8 cellular contexts compared by ENCODE assay signal in genomic region chrX:12974217-12974796, GRCh38. TPM values are rescaled to one million over a fixed set of nuclear protein-coding genes. Genes with fewer than 3 reads are reported as not detected.
DNase-seq lines count a peak whose midpoint lies in the region; TF ChIP-seq lines count a peak whose summit lies in the region.

No MANE protein-coding gene starts in this region.

- peak; percentile 36 for DNase-seq in DMS79 treated with DMSO at 0.1 percent for 48 hours (lab: John Stamatoyannopoulos, UW)
- DNase-seq in KG1 (lab: John Stamatoyannopoulos, UW) = peak; percentile 28
- peak; percentile 16 for DNase-seq in effector CD8-positive, alpha-beta T cell (lab: John Stamatoyannopoulos, UW)
- peak; percentile 60 to 67 for DNase-seq in lung microvascular endothelial cell (ENCODE audit: low read depth in 2 of 2)
- DNase-seq in stomach = peak; percentile 69
- DNase-seq in NCI-H2196 (lab: John Stamatoyannopoulos, UW; ENCODE audit: unreplicated experiment) = no peak
- no peak for DNase-seq in midbrain (lab: John Stamatoyannopoulos, UW)

- H3K27me3 ChIP-seq in stomach = peaks cover 0 to 14% (median 0%) of the 10 kb centered on the region in 3 donors

- peaks cover 0 to 25% (median 10%) of the 10 kb centered on the region in 4 donors for H3K4me1 ChIP-seq in stomach

- peaks cover 0 to 7% (median 0%) of the 10 kb centered on the region in 4 donors for H3K9me3 ChIP-seq in stomach

- TF ChIP-seq CTCF in WI38 (IDR thresholded peaks at IDR 0.05; ENCODE audit: low read depth, low read length) (no peak), stomach (IDR thresholded peaks at IDR 0.05) (no peak)

- no peak for TF ChIP-seq POLR2A in stomach (IDR thresholded peaks at IDR 0.05)

- peak overlapping the region; percentile 90 to 97 (median 94) for H3K27ac ChIP-seq in stomach

- WGBS in stomach, 5 donors = 1 to 32% (median 5%) methylated on average over 7 to 14 of the region's 14 CpGs

- H3K4me3 ChIP-seq in WI38 (ENCODE audit: low read depth, low read length) (peak overlapping the region; percentile 84), stomach (peak overlapping the region; percentile 60 to 75 (median 64))

- peaks cover 0 to 3% (median 0%) of the 10 kb centered on the region in 4 donors for H3K36me3 ChIP-seq in stomach

- no peak for TF ChIP-seq EP300 in stomach (IDR thresholded peaks at IDR 0.05)

- intact Hi-C loops in stomach (cut with DNase I; ENCODE audit: low total_unique reads) = no loop called here

RNA-seq across cellular contexts. Expression of gene TMSB4X, which starts 0.6 kb away (rescaled TPM):
- total RNA-seq in lung microvascular endothelial cell (18,253 and 26,169 TPM in 2 replicates), stomach (1,000 to 10,000 TPM; 1,734 to 4,964 (median 2,895) TPM)
- polyA plus RNA-seq in stomach = over 10,000 TPM in 2 of 3 donors, 1,000 to 10,000 TPM in 1; 4,831 to 14,609 (median 13,196) TPM

Comparison
In these comparisons a context has a peak if more than half of its experiments do, and no peak if none do; other contexts are left out.
1. DNase-seq: peak in DMS79 treated with DMSO at 0.1 percent for 48 hours (single experiment), KG1 (single experiment), effector CD8-positive, alpha-beta T cell (single experiment), lung microvascular endothelial cell (2 of 2) and stomach (single experiment); none in NCI-H2196 (single experiment) and midbrain (single experiment).